Comparison of ENCODE assay signal across 15 cellular contexts in the genomic region with DNA sequence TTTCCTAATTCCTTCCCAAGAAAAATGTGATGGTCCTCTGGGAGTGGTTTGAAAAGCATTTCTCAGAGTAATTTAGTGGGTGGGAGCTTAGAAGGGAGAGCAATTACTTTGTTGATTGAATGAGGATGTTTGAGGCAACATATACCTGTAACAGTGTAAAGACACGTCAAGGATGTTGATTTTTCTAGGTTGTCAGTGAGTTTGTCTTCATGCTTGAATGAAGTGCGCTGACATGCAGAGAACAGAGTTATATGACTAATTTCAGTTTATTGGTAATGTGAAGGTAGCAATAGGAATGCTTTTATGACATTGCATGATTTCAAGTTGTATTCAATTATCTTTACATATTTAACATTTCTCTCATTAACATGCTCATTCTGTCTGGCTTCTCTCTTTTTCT.
"Had no signal": no experiment of that assay in that cellular context is flagged by ENCODE, and none has a peak within 500 bp of the region (broad histone marks: within the 10 kb centered on the region; RNA-seq: fewer than 3 reads in every experiment).

No MANE protein-coding gene starts in this region.

- H3K9me3 ChIP-seq: colonic mucosa, gastroesophageal sphincter, right lobe of liver, tibial nerve had no signal

- H3K36me3 Mint-ChIP-seq: activated naive CD4-positive, alpha-beta T cell treated with anti-CD3 and anti-CD28 coated beads, Interleukin-2, amount 10 ng/mL, durations not matched to agents 7 days and 5 days; natural killer cell treated with Interleukin-12 subunit alpha and Interleukin-12 subunit beta and Interleukin-15 and Interleukin-18, amount 100 ng/mL, for 72 hours; stimulated activated memory B cell treated with anti-CD40 and anti-IgM and Interleukin-4, amounts not matched to agents 10 μg/mL and 1 μg/mL and 100 μg/mL, for 72 hours had no signal

- H3K36me3 ChIP-seq: colonic mucosa, gastroesophageal sphincter, right lobe of liver, tibial nerve had no signal

- H3K27ac Mint-ChIP-seq: activated CD8-positive, alpha-beta T cell treated with anti-CD3 and anti-CD28 coated beads for 36 hours; activated naive CD4-positive, alpha-beta T cell treated with anti-CD3 and anti-CD28 coated beads, Interleukin-2, amount 10 ng/mL, durations not matched to agents 7 days and 5 days; natural killer cell treated with Interleukin-12 subunit alpha and Interleukin-12 subunit beta and Interleukin-15 and Interleukin-18, amount 100 ng/mL, for 72 hours; progenitor cell of endocrine pancreas had no signal

- H3K27me3 ChIP-seq: colonic mucosa, gastroesophageal sphincter, right lobe of liver, tibial nerve had no signal

- H3K4me3 Mint-ChIP-seq: activated CD8-positive, alpha-beta T cell treated with anti-CD3 and anti-CD28 coated beads for 36 hours; activated naive CD4-positive, alpha-beta T cell treated with anti-CD3 and anti-CD28 coated beads, Interleukin-2, amount 10 ng/mL, durations not matched to agents 7 days and 5 days; natural killer cell treated with Interleukin-12 subunit alpha and Interleukin-12 subunit beta and Interleukin-15 and Interleukin-18, amount 100 ng/mL, for 72 hours; stimulated activated memory B cell treated with anti-CD40 and anti-IgM and Interleukin-4, amounts not matched to agents 10 μg/mL and 1 μg/mL and 100 μg/mL, for 72 hours had no signal

- H3K9me3 Mint-ChIP-seq: activated CD8-positive, alpha-beta T cell treated with anti-CD3 and anti-CD28 coated beads for 36 hours; activated naive CD4-positive, alpha-beta T cell treated with anti-CD3 and anti-CD28 coated beads, Interleukin-2, amount 10 ng/mL, durations not matched to agents 7 days and 5 days; natural killer cell treated with Interleukin-12 subunit alpha and Interleukin-12 subunit beta and Interleukin-15 and Interleukin-18, amount 100 ng/mL, for 72 hours; stimulated activated memory B cell treated with anti-CD40 and anti-IgM and Interleukin-4, amounts not matched to agents 10 μg/mL and 1 μg/mL and 100 μg/mL, for 72 hours had no signal

- H3K27ac ChIP-seq: colonic mucosa, gastroesophageal sphincter, right lobe of liver, tibial nerve had no signal

- ATAC-seq: activated CD8-positive, alpha-beta T cell treated with anti-CD3 and anti-CD28 coated beads for 36 hours; gastroesophageal sphincter; natural killer cell treated with Interleukin-12 subunit alpha and Interleukin-12 subunit beta and Interleukin-15 and Interleukin-18, amount 100 ng/mL, for 72 hours; right lobe of liver; stimulated activated memory B cell treated with anti-CD40 and anti-IgM and Interleukin-4, amounts not matched to agents 10 μg/mL and 1 μg/mL and 100 μg/mL, for 72 hours had no signal

- H3K4me3 ChIP-seq: colonic mucosa, gastroesophageal sphincter, lung, right lobe of liver, tibial nerve had no signal

- DNase-seq: activated CD4-positive, alpha-beta T cell treated with anti-CD3 and anti-CD28 coated beads for 4 hours; activated CD8-positive, alpha-beta memory T cell treated with anti-CD3 and anti-CD28 coated beads, Interleukin-2, amount 50 U/mL, for 48 hours; activated CD8-positive, alpha-beta T cell treated with anti-CD3 and anti-CD28 coated beads for 36 hours; activated naive CD4-positive, alpha-beta T cell treated with anti-CD3 and anti-CD28 coated beads, Interleukin-2, amount 10 ng/mL, durations not matched to agents 7 days and 5 days; colonic mucosa; effector CD4-positive, alpha-beta T cell; occipital lobe; right lobe of liver; T-helper 9 cell had no signal

- H3K4me1 ChIP-seq: colonic mucosa, right lobe of liver had no signal

- H3K27me3 Mint-ChIP-seq: stimulated activated memory B cell treated with anti-CD40 and anti-IgM and Interleukin-4, amounts not matched to agents 10 μg/mL and 1 μg/mL and 100 μg/mL, for 72 hours had no signal
